ENCODE assay signal across 2 cellular contexts in genomic region chr2:27084297-27085061, GRCh38.
TF ChIP-seq lines count a peak whose summit lies in the region.

No MANE protein-coding gene starts in this region.

TF ChIP-seq in K562, 482 proteins besides CTCF, POLR2A, EP300 and RAD21:
- TF ChIP-seq FOXP4 (CRISPR knock-in tag; IDR thresholded peaks at IDR 0.05; ENCODE audit: borderline replicate concordance) (no peak), TFAP4 (CRISPR knock-in tag; IDR thresholded peaks at IDR 0.05; ENCODE audit: borderline replicate concordance) (0 out of 2 replicates have a peak, but pooled peaks have one; percentile 15), ZBTB11 (CRISPR knock-in tag; IDR thresholded peaks at IDR 0.05) (no peak), CBX2 (IDR thresholded peaks at IDR 0.05; ENCODE audit: insufficient read depth, low read length, poor library complexity, severe bottlenecking) (no peak), ZZZ3 (IDR thresholded peaks at IDR 0.05) (no peak), ETV1 (tag; conservative IDR thresholded peaks at IDR 0.05; ENCODE audit: low read depth) (no peak), AFF4 (CRISPR knock-in tag; IDR thresholded peaks at IDR 0.05) (0 out of 2 replicates have a peak, but pooled peaks have one; percentile 32), MCM7 (IDR thresholded peaks at IDR 0.05) (no peak), ZC3H4 (CRISPR knock-in tag; IDR thresholded peaks at IDR 0.05; ENCODE audit: borderline replicate concordance) (no peak), MNT (conservative IDR thresholded peaks at IDR 0.05) (no peak)

TF ChIP-seq in SK-N-SH treated with all-trans-retinoic acid at 6 μM for 48 hours, 23 proteins besides CTCF, POLR2A, EP300 and RAD21:
- TF ChIP-seq ZNF70 (CRISPR knock-in tag; IDR thresholded peaks at IDR 0.05) (no peak), CSRNP3 (CRISPR knock-in tag; IDR thresholded peaks at IDR 0.05) (no peak), ZNF8 (CRISPR knock-in tag; IDR thresholded peaks at IDR 0.05) (no peak), ISL1 (CRISPR knock-in tag; IDR thresholded peaks at IDR 0.05) (no peak), ZC3H10 (CRISPR knock-in tag; IDR thresholded peaks at IDR 0.05) (no peak), CREB5 (CRISPR knock-in tag; IDR thresholded peaks at IDR 0.05; ENCODE audit: low read depth) (no peak), ZFP30 (CRISPR knock-in tag; IDR thresholded peaks at IDR 0.05) (no peak), ZNF565 (CRISPR knock-in tag; conservative IDR thresholded peaks at IDR 0.05; ENCODE audit: low read depth) (no peak), SNAI2 (CRISPR knock-in tag; IDR thresholded peaks at IDR 0.05) (no peak), TOX (CRISPR knock-in tag; IDR thresholded peaks at IDR 0.05; ENCODE audit: borderline replicate concordance) (no peak), ESRRG (CRISPR knock-in tag; IDR thresholded peaks at IDR 0.05) (no peak), TCF4 (CRISPR knock-in tag; IDR thresholded peaks at IDR 0.05; ENCODE audit: borderline replicate concordance) (no peak), CSDC2 (CRISPR knock-in tag; IDR thresholded peaks at IDR 0.05) (no peak), POU6F1 (CRISPR knock-in tag; IDR thresholded peaks at IDR 0.05; ENCODE audit: borderline replicate concordance, low read depth) (no peak)
